Comparison of ENCODE assay signal across 1 cellular context in the genomic region with DNA sequence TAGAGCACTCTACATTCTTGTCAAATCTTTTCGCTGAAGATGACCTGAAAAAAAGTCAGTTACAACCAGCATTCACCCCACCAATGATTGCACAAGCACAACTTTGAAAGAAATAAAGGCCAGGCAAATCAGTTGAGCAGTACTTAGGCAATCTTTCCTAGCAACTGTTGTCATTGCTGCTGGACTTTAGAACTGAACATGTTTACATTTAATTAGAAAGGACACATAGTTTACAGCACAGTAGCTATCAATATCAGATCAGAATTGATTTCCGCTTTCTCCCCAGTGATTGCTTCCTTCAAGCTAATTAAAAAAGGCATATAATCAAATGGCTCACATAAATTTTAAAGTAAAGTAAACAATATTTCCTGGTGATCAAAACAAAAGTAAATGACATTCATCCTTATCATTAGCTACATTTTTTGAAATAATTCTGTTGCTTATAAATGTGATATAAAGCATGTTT.
TF ChIP-seq lines count a peak whose summit lies in the region.

No MANE protein-coding gene starts in this region.

TF ChIP-seq in HepG2, 621 proteins besides CTCF, POLR2A, EP300 and RAD21 (continued from another document and continues in another):
- TF ChIP-seq, protein P1, sequence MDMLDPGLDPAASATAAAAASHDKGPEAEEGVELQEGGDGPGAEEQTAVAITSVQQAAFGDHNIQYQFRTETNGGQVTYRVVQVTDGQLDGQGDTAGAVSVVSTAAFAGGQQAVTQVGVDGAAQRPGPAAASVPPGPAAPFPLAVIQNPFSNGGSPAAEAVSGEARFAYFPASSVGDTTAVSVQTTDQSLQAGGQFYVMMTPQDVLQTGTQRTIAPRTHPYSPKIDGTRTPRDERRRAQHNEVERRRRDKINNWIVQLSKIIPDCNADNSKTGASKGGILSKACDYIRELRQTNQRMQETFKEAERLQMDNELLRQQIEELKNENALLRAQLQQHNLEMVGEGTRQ (IDR thresholded peaks at IDR 0.05; ENCODE audit: low read depth, low read length) = no peak
- TF ChIP-seq, protein P1 (CRISPR knock-in tag; IDR thresholded peaks at IDR 0.05; ENCODE audit: borderline replicate concordance) = peak; percentile 35; the same call in 1 of the 2 replicates
- TF ChIP-seq ZFP41 (CRISPR knock-in tag; IDR thresholded peaks at IDR 0.05; ENCODE audit: borderline replicate concordance) (no peak), ZNF143 (CRISPR knock-in tag; IDR thresholded peaks at IDR 0.05) (peak; percentile 55), HDAC2 (CRISPR knock-in tag; IDR thresholded peaks at IDR 0.05) (peak; percentile 100), ZNF773 (CRISPR knock-in tag; IDR thresholded peaks at IDR 0.05; ENCODE audit: borderline replicate concordance) (no peak), ZNF292 (CRISPR knock-in tag; IDR thresholded peaks at IDR 0.05; ENCODE audit: borderline replicate concordance, low read depth) (peak; percentile 95; the same call in 1 of the 2 replicates), ZFYVE20 (CRISPR knock-in tag; IDR thresholded peaks at IDR 0.05; ENCODE audit: borderline replicate concordance, low read depth) (no peak), ISL2 (CRISPR knock-in tag; IDR thresholded peaks at IDR 0.05) (peak; percentile 100), ZKSCAN5 (CRISPR knock-in tag; IDR thresholded peaks at IDR 0.05) (no peak), ZNF10 (CRISPR knock-in tag; IDR thresholded peaks at IDR 0.05; ENCODE audit: borderline replicate concordance, low read depth) (no peak), ZFY (CRISPR knock-in tag; IDR thresholded peaks at IDR 0.05) (0 out of 2 replicates have a peak, but pooled peaks have one; percentile 39), ZNF737 (CRISPR knock-in tag; IDR thresholded peaks at IDR 0.05; ENCODE audit: borderline replicate concordance) (no peak), PCBP1 (IDR thresholded peaks at IDR 0.05; ENCODE audit: borderline replicate concordance, low read depth, low read length) (no peak), RBM22 (optimal IDR thresholded peaks at IDR 0.05; ENCODE audit: low read length) (peak; percentile 86), ZNF660 (CRISPR knock-in tag; IDR thresholded peaks at IDR 0.05; ENCODE audit: borderline replicate concordance, low read depth) (no peak), RORA (CRISPR knock-in tag; IDR thresholded peaks at IDR 0.05) (peak; percentile 94; the same call in 1 of the 2 replicates), ZNF550 (CRISPR knock-in tag; IDR thresholded peaks at IDR 0.05; ENCODE audit: borderline replicate concordance) (no peak), ZNF329 (CRISPR knock-in tag; IDR thresholded peaks at IDR 0.05; ENCODE audit: low read depth) (0 out of 2 replicates have a peak, but pooled peaks have one; percentile 61), WIZ (CRISPR knock-in tag; IDR thresholded peaks at IDR 0.05) (peak; percentile 89), FOXO1 (CRISPR knock-in tag; IDR thresholded peaks at IDR 0.05) (peak; percentile 100), MTF2 (CRISPR knock-in tag; IDR thresholded peaks at IDR 0.05; ENCODE audit: borderline replicate concordance) (no peak), ATRX (CRISPR knock-in tag; IDR thresholded peaks at IDR 0.05; ENCODE audit: borderline replicate concordance) (no peak), NR1H2 (CRISPR knock-in tag; IDR thresholded peaks at IDR 0.05; ENCODE audit: borderline replicate concordance, low read depth) (no peak; the same call in 1 of the 2 replicates), TMF1 (CRISPR knock-in tag; IDR thresholded peaks at IDR 0.05; ENCODE audit: low read depth) (peak; percentile 98), KLF11 (CRISPR knock-in tag; IDR thresholded peaks at IDR 0.05) (no peak), ZNF30 (CRISPR knock-in tag; IDR thresholded peaks at IDR 0.05) (no peak), ZFP37 (CRISPR knock-in tag; IDR thresholded peaks at IDR 0.05; ENCODE audit: borderline replicate concordance) (peak; percentile 97), CREM (IDR thresholded peaks at IDR 0.05) (peak; percentile 97), CREM (CRISPR knock-in tag; IDR thresholded peaks at IDR 0.05) (no peak), STAG1 (CRISPR knock-in tag; IDR thresholded peaks at IDR 0.05) (peak; percentile 68), NAIF1 (CRISPR knock-in tag; IDR thresholded peaks at IDR 0.05; ENCODE audit: borderline replicate concordance) (peak; percentile 89; the same call in 1 of the 2 replicates), ZFAT (CRISPR knock-in tag; conservative IDR thresholded peaks at IDR 0.05) (no peak; the same call in 1 of the 2 replicates), TARDBP (CRISPR knock-in tag; IDR thresholded peaks at IDR 0.05) (peak; percentile 100), ZNF589 (CRISPR knock-in tag; conservative IDR thresholded peaks at IDR 0.05) (peak; percentile 87; the same call in 1 of the 2 replicates), MAFG (CRISPR knock-in tag; IDR thresholded peaks at IDR 0.05) (no peak)
- TF ChIP-seq, protein P2, sequence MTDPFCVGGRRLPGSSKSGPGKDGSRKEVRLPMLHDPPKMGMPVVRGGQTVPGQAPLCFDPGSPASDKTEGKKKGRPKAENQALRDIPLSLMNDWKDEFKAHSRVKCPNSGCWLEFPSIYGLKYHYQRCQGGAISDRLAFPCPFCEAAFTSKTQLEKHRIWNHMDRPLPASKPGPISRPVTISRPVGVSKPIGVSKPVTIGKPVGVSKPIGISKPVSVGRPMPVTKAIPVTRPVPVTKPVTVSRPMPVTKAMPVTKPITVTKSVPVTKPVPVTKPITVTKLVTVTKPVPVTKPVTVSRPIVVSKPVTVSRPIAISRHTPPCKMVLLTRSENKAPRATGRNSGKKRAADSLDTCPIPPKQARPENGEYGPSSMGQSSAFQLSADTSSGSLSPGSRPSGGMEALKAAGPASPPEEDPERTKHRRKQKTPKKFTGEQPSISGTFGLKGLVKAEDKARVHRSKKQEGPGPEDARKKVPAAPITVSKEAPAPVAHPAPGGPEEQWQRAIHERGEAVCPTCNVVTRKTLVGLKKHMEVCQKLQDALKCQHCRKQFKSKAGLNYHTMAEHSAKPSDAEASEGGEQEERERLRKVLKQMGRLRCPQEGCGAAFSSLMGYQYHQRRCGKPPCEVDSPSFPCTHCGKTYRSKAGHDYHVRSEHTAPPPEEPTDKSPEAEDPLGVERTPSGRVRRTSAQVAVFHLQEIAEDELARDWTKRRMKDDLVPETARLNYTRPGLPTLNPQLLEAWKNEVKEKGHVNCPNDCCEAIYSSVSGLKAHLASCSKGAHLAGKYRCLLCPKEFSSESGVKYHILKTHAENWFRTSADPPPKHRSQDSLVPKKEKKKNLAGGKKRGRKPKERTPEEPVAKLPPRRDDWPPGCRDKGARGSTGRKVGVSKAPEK (CRISPR knock-in tag; IDR thresholded peaks at IDR 0.05; ENCODE audit: borderline replicate concordance) = peak; percentile 98; the same call in 1 of the 2 replicates
- TF ChIP-seq, protein P3, sequence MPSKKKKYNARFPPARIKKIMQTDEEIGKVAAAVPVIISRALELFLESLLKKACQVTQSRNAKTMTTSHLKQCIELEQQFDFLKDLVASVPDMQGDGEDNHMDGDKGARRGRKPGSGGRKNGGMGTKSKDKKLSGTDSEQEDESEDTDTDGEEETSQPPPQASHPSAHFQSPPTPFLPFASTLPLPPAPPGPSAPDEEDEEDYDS (CRISPR knock-in tag; IDR thresholded peaks at IDR 0.05) = peak; percentile 88
- TF ChIP-seq, protein P4, sequence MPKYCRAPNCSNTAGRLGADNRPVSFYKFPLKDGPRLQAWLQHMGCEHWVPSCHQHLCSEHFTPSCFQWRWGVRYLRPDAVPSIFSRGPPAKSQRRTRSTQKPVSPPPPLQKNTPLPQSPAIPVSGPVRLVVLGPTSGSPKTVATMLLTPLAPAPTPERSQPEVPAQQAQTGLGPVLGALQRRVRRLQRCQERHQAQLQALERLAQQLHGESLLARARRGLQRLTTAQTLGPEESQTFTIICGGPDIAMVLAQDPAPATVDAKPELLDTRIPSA (CRISPR knock-in tag; IDR thresholded peaks at IDR 0.05; ENCODE audit: borderline replicate concordance) = no peak
- TF ChIP-seq, protein P5, sequence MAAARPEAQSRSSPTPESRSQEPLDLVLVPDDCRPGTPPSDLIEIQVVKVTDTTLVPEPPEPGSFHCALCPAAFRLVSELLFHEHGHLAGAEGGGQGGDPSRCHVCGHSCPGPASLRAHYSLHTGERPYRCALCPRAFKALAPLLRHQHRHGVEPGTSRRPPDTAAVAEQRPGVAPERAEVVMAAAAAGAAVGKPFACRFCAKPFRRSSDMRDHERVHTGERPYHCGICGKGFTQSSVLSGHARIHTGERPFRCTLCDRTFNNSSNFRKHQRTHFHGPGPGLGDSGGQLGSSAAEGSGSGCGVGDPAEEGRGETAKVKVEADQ (CRISPR knock-in tag; IDR thresholded peaks at IDR 0.05; ENCODE audit: borderline replicate concordance) = peak; percentile 96
- TF ChIP-seq, protein P6, sequence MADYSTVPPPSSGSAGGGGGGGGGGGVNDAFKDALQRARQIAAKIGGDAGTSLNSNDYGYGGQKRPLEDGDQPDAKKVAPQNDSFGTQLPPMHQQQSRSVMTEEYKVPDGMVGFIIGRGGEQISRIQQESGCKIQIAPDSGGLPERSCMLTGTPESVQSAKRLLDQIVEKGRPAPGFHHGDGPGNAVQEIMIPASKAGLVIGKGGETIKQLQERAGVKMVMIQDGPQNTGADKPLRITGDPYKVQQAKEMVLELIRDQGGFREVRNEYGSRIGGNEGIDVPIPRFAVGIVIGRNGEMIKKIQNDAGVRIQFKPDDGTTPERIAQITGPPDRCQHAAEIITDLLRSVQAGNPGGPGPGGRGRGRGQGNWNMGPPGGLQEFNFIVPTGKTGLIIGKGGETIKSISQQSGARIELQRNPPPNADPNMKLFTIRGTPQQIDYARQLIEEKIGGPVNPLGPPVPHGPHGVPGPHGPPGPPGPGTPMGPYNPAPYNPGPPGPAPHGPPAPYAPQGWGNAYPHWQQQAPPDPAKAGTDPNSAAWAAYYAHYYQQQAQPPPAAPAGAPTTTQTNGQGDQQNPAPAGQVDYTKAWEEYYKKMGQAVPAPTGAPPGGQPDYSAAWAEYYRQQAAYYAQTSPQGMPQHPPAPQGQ (CRISPR knock-in tag; IDR thresholded peaks at IDR 0.05; ENCODE audit: borderline replicate concordance) = peak; percentile 99; the same call in 1 of the 2 replicates
- TF ChIP-seq, protein P7, sequence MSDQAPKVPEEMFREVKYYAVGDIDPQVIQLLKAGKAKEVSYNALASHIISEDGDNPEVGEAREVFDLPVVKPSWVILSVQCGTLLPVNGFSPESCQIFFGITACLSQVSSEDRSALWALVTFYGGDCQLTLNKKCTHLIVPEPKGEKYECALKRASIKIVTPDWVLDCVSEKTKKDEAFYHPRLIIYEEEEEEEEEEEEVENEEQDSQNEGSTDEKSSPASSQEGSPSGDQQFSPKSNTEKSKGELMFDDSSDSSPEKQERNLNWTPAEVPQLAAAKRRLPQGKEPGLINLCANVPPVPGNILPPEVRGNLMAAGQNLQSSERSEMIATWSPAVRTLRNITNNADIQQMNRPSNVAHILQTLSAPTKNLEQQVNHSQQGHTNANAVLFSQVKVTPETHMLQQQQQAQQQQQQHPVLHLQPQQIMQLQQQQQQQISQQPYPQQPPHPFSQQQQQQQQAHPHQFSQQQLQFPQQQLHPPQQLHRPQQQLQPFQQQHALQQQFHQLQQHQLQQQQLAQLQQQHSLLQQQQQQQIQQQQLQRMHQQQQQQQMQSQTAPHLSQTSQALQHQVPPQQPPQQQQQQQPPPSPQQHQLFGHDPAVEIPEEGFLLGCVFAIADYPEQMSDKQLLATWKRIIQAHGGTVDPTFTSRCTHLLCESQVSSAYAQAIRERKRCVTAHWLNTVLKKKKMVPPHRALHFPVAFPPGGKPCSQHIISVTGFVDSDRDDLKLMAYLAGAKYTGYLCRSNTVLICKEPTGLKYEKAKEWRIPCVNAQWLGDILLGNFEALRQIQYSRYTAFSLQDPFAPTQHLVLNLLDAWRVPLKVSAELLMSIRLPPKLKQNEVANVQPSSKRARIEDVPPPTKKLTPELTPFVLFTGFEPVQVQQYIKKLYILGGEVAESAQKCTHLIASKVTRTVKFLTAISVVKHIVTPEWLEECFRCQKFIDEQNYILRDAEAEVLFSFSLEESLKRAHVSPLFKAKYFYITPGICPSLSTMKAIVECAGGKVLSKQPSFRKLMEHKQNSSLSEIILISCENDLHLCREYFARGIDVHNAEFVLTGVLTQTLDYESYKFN (CRISPR knock-in tag; conservative IDR thresholded peaks at IDR 0.05) = peak; percentile 100
- TF ChIP-seq, protein P8, sequence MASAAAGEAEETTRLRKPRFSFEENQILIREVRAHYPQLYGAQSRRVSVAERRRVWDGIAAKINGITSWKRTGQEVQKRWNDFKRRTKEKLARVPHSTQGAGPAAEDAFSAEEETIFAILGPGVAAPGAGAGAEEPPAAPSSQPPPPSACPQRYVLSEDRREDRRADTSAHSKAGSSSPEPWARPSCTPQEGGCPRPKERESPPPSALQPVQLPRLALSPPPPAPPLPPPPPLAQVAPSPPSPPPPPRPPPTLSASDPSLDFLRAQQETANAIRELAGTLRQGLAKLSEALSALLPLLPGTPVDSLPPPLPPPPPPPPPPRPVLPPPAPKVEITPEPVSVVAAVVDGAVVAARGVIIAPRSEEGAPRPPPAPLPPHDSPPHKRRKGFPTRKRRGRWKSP (CRISPR knock-in tag; IDR thresholded peaks at IDR 0.05) = peak; percentile 94; the same call in 1 of the 2 replicates
- TF ChIP-seq, protein P9, sequence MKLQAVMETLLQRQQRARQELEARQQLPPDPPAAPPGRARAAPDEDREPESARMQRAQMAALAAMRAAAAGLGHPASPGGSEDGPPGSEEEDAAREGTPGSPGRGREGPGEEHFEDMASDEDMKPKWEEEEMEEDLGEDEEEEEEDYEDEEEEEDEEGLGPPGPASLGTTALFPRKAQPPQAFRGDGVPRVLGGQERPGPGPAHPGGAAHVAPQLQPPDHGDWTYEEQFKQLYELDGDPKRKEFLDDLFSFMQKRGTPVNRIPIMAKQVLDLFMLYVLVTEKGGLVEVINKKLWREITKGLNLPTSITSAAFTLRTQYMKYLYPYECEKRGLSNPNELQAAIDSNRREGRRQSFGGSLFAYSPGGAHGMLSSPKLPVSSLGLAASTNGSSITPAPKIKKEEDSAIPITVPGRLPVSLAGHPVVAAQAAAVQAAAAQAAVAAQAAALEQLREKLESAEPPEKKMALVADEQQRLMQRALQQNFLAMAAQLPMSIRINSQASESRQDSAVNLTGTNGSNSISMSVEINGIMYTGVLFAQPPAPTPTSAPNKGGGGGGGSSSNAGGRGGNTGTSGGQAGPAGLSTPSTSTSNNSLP (IDR thresholded peaks at IDR 0.05; ENCODE audit: low read depth, low read length) = peak; percentile 100
- TF ChIP-seq, protein P10, sequence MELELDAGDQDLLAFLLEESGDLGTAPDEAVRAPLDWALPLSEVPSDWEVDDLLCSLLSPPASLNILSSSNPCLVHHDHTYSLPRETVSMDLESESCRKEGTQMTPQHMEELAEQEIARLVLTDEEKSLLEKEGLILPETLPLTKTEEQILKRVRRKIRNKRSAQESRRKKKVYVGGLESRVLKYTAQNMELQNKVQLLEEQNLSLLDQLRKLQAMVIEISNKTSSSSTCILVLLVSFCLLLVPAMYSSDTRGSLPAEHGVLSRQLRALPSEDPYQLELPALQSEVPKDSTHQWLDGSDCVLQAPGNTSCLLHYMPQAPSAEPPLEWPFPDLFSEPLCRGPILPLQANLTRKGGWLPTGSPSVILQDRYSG (CRISPR knock-in tag; IDR thresholded peaks at IDR 0.05) = no peak; the same call in 1 of the 2 replicates
